In genomic region chr14:90804776-90805391, GRCh38 we compare ENCODE assay signal across 3 cellular contexts.
A peak's percentile ranks its signal among the peaks of the same experiment; 100 is the strongest.
TF ChIP-seq lines count a peak whose summit lies in the region.

No MANE protein-coding gene starts in this region.

TF ChIP-seq in SK-N-SH, 30 proteins besides CTCF, POLR2A, EP300 and RAD21:
- TF ChIP-seq POLR2AphosphoS5 (IDR thresholded peaks at IDR 0.05; ENCODE audit: low read depth, low read length) (no peak), NFIC (IDR thresholded peaks at IDR 0.05; ENCODE audit: borderline replicate concordance) (no peak), NRF1 (IDR thresholded peaks at IDR 0.05; ENCODE audit: low read depth, low read length) (no peak), EZH2phosphoT487 (IDR thresholded peaks at IDR 0.05; ENCODE audit: borderline replicate concordance, low read depth) (no peak), FOXM1 (IDR thresholded peaks at IDR 0.05; ENCODE audit: low read depth) (no peak), MAX (IDR thresholded peaks at IDR 0.05; ENCODE audit: low read depth) (no peak), CHD2 (IDR thresholded peaks at IDR 0.05; ENCODE audit: low read length, partially characterized antibody) (no peak)

TF ChIP-seq in SK-N-SH treated with all-trans-retinoic acid at 6 μM for 48 hours, 23 proteins besides CTCF, POLR2A, EP300 and RAD21:
- TF ChIP-seq ZNF565 (CRISPR knock-in tag; conservative IDR thresholded peaks at IDR 0.05; ENCODE audit: low read depth), result no peak
- TF ChIP-seq ZFP3 (CRISPR knock-in tag; IDR thresholded peaks at IDR 0.05), result no peak
- no peak for TF ChIP-seq PPARA (CRISPR knock-in tag; IDR thresholded peaks at IDR 0.05; ENCODE audit: borderline replicate concordance)
- no peak for TF ChIP-seq SNAI2 (CRISPR knock-in tag; IDR thresholded peaks at IDR 0.05)
- TF ChIP-seq CREB5 (CRISPR knock-in tag; IDR thresholded peaks at IDR 0.05; ENCODE audit: low read depth), result no peak
- no peak for TF ChIP-seq BACH2 (CRISPR knock-in tag; IDR thresholded peaks at IDR 0.05; ENCODE audit: borderline replicate concordance)
- no peak for TF ChIP-seq ZC3H10 (CRISPR knock-in tag; IDR thresholded peaks at IDR 0.05)
- TF ChIP-seq TOX (CRISPR knock-in tag; IDR thresholded peaks at IDR 0.05; ENCODE audit: borderline replicate concordance), result no peak
- TF ChIP-seq CSRNP3 (CRISPR knock-in tag; IDR thresholded peaks at IDR 0.05), result no peak
- TF ChIP-seq ZFP30 (CRISPR knock-in tag; IDR thresholded peaks at IDR 0.05), result no peak
- TF ChIP-seq ISL1 (CRISPR knock-in tag; IDR thresholded peaks at IDR 0.05), result no peak

TF ChIP-seq in K562, 482 proteins besides CTCF, POLR2A, EP300 and RAD21:
- TF ChIP-seq ZKSCAN1 (IDR thresholded peaks at IDR 0.05; ENCODE audit: low read depth, low read length) (peak; percentile 92), RBFOX2 (IDR thresholded peaks at IDR 0.05; ENCODE audit: low read depth, low read length) (peak; percentile 54), RBBP5 (IDR thresholded peaks at IDR 0.05; ENCODE audit: borderline replicate concordance, insufficient read depth, low read length, poor library complexity, severe bottlenecking) (peak; percentile 16), ZNF592 (IDR thresholded peaks at IDR 0.05) (0 out of 2 replicates have a peak, but pooled peaks have one; percentile 25), BHLHE40 (IDR thresholded peaks at IDR 0.05; ENCODE audit: low read length) (no peak), ZBTB43 (CRISPR knock-in tag; IDR thresholded peaks at IDR 0.05) (no peak), MCM2 (IDR thresholded peaks at IDR 0.05; ENCODE audit: low read depth) (no peak)
